Comparison of ENCODE assay signal across 8 cellular contexts in genomic region chr12:64157110-64157509, GRCh38.
"Had no signal": no experiment of that assay in that cellular context is flagged by ENCODE, and none has a peak within 500 bp of the region (broad histone marks: within the 10 kb centered on the region; RNA-seq: fewer than 3 reads in every experiment).

No MANE protein-coding gene starts in this region.

- DNase-seq: GDM1, GF-D8 had no signal

- ATAC-seq: GM12878 had no signal

- H3K4me3 ChIP-seq: GM12878 had no signal

- FAIRE-seq: G401.6, GM12878, GM12891, GM12892, GM18507, GM19239 had no signal
